ENCODE assay signal across 20 cellular contexts in the genomic region with DNA sequence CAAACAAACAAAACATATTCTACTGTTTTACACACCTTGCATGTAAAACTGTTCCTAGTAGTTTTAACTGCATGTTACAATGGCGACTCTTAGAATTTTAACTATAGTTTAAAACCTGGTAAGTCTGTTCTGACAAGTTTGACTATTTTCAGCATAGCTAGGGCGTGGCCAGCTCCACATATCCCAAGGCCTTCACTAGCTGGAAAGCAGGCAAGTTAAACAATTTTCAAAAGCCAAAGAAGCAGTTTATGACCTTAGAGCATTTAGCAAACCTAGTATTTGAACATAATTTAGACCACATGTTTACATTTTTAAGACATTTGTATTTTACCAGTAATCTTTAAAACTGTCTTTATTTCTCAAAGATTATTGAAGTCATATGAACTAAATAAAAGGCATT.
DNase-seq lines count a peak whose midpoint lies in the region; ATAC-seq and TF ChIP-seq lines count a peak whose summit lies in the region.
"Had no signal": no experiment of that assay in that cellular context is flagged by ENCODE, and none has a peak within 500 bp of the region (broad histone marks: within the 10 kb centered on the region; RNA-seq: fewer than 3 reads in every experiment).

No MANE protein-coding gene starts in this region.

- no peak overlapping the region for H3K27ac ChIP-seq in fibroblast of lung (ENCODE audit: insufficient read depth, low read length)
- H3K27ac ChIP-seq: SK-N-MC had no signal

- H3K4me1 Mint-ChIP-seq in Calu3 (ENCODE audit: low read depth, unreplicated experiment), result no peaks in the 10 kb centered on the region
- H3K4me1 Mint-ChIP-seq: B cell; CD4-positive, CD25-positive, alpha-beta regulatory T cell had no signal

- H3K4me3 ChIP-seq in fibroblast of lung (replicated peaks in 1 of 4; ENCODE audit: control extremely low read depth in 1 of 4, insufficient read depth in 1 of 4, low read depth in 3 of 4, low read length in 4 of 4), result no peak overlapping the region
- H3K4me3 ChIP-seq: GM23338, SK-N-MC had no signal

- BruUV-seq in Calu3 (replicated peaks; lab: Mats Ljungman, UMichigan), result no TSS peak

- H3K27ac Mint-ChIP-seq in Calu3 (ENCODE audit: unreplicated experiment), result no peak overlapping the region
- H3K27ac Mint-ChIP-seq: B cell; CD4-positive, CD25-positive, alpha-beta regulatory T cell; GM23338 had no signal

- no peaks in the 10 kb centered on the region for H3K36me3 ChIP-seq in fibroblast of lung (ENCODE audit: control insufficient read depth, insufficient read depth, low read length)

- H3K4me2 ChIP-seq in fibroblast of lung (ENCODE audit: extremely low read depth, insufficient read depth, low read length), result no peak overlapping the region
- H3K4me2 ChIP-seq: GM23338 had no signal

- H3K9me3 Mint-ChIP-seq in Calu3 (ENCODE audit: low read depth, unreplicated experiment), result no peaks in the 10 kb centered on the region
- H3K9me3 Mint-ChIP-seq: GM23338 had no signal

- H3K27me3 Mint-ChIP-seq in Calu3 (ENCODE audit: unreplicated experiment), result no peaks in the 10 kb centered on the region
- H3K27me3 Mint-ChIP-seq: B cell; CD4-positive, CD25-positive, alpha-beta regulatory T cell had no signal

- no peaks in the 10 kb centered on the region for H3K27me3 ChIP-seq in fibroblast of lung (ENCODE audit: control insufficient read depth, insufficient read depth, low read length)

- no peaks in the 10 kb centered on the region for H4K20me1 ChIP-seq in fibroblast of lung (ENCODE audit: control insufficient read depth, extremely low read depth, insufficient read depth, low read length)

- TF ChIP-seq CTCF in fibroblast of lung (conservative IDR thresholded peaks at IDR 0.05 in 1 of 2, IDR thresholded peaks at IDR 0.05 in 1 of 2; ENCODE audit: low read depth in 1 of 2, low read length in 2 of 2), result no peak
- TF ChIP-seq CTCF in Calu3 (IDR thresholded peaks at IDR 0.05; ENCODE audit: unreplicated experiment), result no peak

- ATAC-seq in sciatic nerve, result no peak
- ATAC-seq: GM23338, HCT116 had no signal

- H3K79me2 ChIP-seq in fibroblast of lung (ENCODE audit: control insufficient read depth, insufficient read depth, low read length), result no peaks in the 10 kb centered on the region

- H2AFZ ChIP-seq in fibroblast of lung (ENCODE audit: low read length), result no peak overlapping the region
- H2AFZ ChIP-seq: GM23338 had no signal

- intact Hi-C loops in sciatic nerve (cut with DNase I) (no loop called here), Calu3 (cut with micrococcal nuclease; ENCODE audit: unreplicated experiment) (no loop called here)

- H3K4me1 ChIP-seq in fibroblast of lung (ENCODE audit: control insufficient read depth, extremely low read depth, insufficient read depth, low read length), result no peaks in the 10 kb centered on the region

- CTCF ChIA-PET in Calu3 (lab: Charles Lee), result no interaction called here

- no peak overlapping the region for H3K9ac ChIP-seq in fibroblast of lung (ENCODE audit: insufficient read depth, low read length)

- H3K9me3 ChIP-seq in fibroblast of lung (ENCODE audit: control insufficient read depth, insufficient read depth, low read depth, low read length), result no peaks in the 10 kb centered on the region

- H3K4me3 Mint-ChIP-seq in Calu3 (ENCODE audit: low read depth, unreplicated experiment), result no peak overlapping the region
- H3K4me3 Mint-ChIP-seq: B cell; CD4-positive, CD25-positive, alpha-beta regulatory T cell; GM23338 had no signal

- DNase-seq in AG20443 (ENCODE audit: low spot score) (peak; percentile 37), M059J (ENCODE audit: low read depth) (peak; percentile 40), fibroblast of lung (ENCODE audit: low read depth in 2 of 2) (peak; percentile 9 to 71), stromal cell of bone marrow (ENCODE audit: low read depth) (peak; percentile 45), sciatic nerve (ENCODE audit: low spot score) (no peak), Calu3 (no peak), SK-N-DZ (ENCODE audit: low spot score) (no peak)
- DNase-seq: CD4-positive, CD25-positive, alpha-beta regulatory T cell; COR-L47; GDM1; NCI-H1694 treated with DMSO at 0.1 percent for 48 hours; NCI-H2107; NCI-H510A; NCI-H748 treated with DMSO at 0.1 percent for 48 hours; NK-92 treated with Interleukin-12 subunit alpha and Interleukin-12 subunit beta, amount 100 ng/mL, for 24 hours; Right ventricle myocardium superior had no signal

- no peaks in the 10 kb centered on the region for H3K36me3 Mint-ChIP-seq in Calu3 (ENCODE audit: insufficient read depth, unreplicated experiment)
- H3K36me3 Mint-ChIP-seq: CD4-positive, CD25-positive, alpha-beta regulatory T cell had no signal

Comparison
In these comparisons a context has a peak if more than half of its experiments do, and no peak if none do; other contexts are left out.
1. DNase-seq: peak in AG20443 (single experiment), M059J (single experiment), fibroblast of lung (2 of 2) and stromal cell of bone marrow (single experiment); none in sciatic nerve (single experiment), Calu3 (single experiment) and SK-N-DZ (single experiment).